11 cellular contexts compared by ENCODE assay signal in genomic region chr6:89596056-89596455, GRCh38. TPM values are rescaled to one million over a fixed set of nuclear protein-coding genes. Genes with fewer than 3 reads are reported as not detected.
DNase-seq lines count a peak whose midpoint lies in the region; ATAC-seq, FAIRE-seq and TF ChIP-seq lines count a peak whose summit lies in the region.
"Had no signal": no experiment of that assay in that cellular context is flagged by ENCODE, and none has a peak within 500 bp of the region (broad histone marks: within the 10 kb centered on the region; RNA-seq: fewer than 3 reads in every experiment).

No MANE protein-coding gene starts in this region.

- peaks cover 10% of the 10 kb centered on the region for H3K9me3 Mint-ChIP-seq in activated CD8-positive, alpha-beta T cell treated with anti-CD3 and anti-CD28 coated beads for 36 hours
- H3K9me3 Mint-ChIP-seq: neural progenitor cell had no signal

- CTCF ChIA-PET in activated CD8-positive, alpha-beta T cell treated with anti-CD3 and anti-CD28 coated beads for 36 hours (lab: Charles Lee): interaction anchor here (0.6 to 2.9 kb wide), 3 partner anchors 164 to 224 kb away, joined by 3 to 10 read pairs (median 4); partner anchors contain the start of gene ANKRD6

- peaks cover 7% of the 10 kb centered on the region for H3K36me3 Mint-ChIP-seq in activated CD8-positive, alpha-beta T cell treated with anti-CD3 and anti-CD28 coated beads for 36 hours (ENCODE audit: low read depth)

- H3K27ac ChIP-seq in brain microvascular endothelial cell: no peak overlapping the region
- H3K27ac ChIP-seq: neural progenitor cell had no signal

- peak overlapping the region; percentile 92 for H3K27ac Mint-ChIP-seq in activated CD8-positive, alpha-beta T cell treated with anti-CD3 and anti-CD28 coated beads for 36 hours
- H3K27ac Mint-ChIP-seq: neural progenitor cell had no signal

- FAIRE-seq in GM12891 (lab: Jason Lieb, UNC): peak; percentile 90
- no peak for FAIRE-seq in urothelium cell line (lab: Jason Lieb, UNC)

- peak; percentile 27 for DNase-seq in GM12891 (ENCODE audit: insufficient read length, low spot score)
- peak; percentile 24 for DNase-seq in activated CD8-positive, alpha-beta T cell treated with anti-CD3 and anti-CD28 coated beads for 36 hours
- DNase-seq in urothelium cell line (ENCODE audit: low spot score): no peak
- DNase-seq in HPDE6-E6E7 (ENCODE audit: extremely low spot score): no peak
- DNase-seq in NCI-H1436 treated with DMSO at 0.1 percent for 48 hours (lab: John Stamatoyannopoulos, UW): no peak
- DNase-seq in brain microvascular endothelial cell: no peak
- DNase-seq: activated gamma-delta T cell treated with Interleukin-2 at 50 U/mL for 16 hours, DMS79 treated with DMSO at 0.1 percent for 48 hours had no signal

- in situ Hi-C loops in brain microvascular endothelial cell (cut with HindIII; ENCODE audit: low pct_ligation_motif_present, low sequenced_read_pairs): no loop called here

- no peak for TF ChIP-seq POLR2A in GM12891 (IDR thresholded peaks at IDR 0.05; ENCODE audit: low read depth, low read length)

- no peaks in the 10 kb centered on the region for H3K27me3 ChIP-seq in brain microvascular endothelial cell (replicated peaks)
- H3K27me3 ChIP-seq: neural progenitor cell had no signal

- H3K4me1 Mint-ChIP-seq in activated CD8-positive, alpha-beta T cell treated with anti-CD3 and anti-CD28 coated beads for 36 hours (ENCODE audit: low read depth): peaks cover 31% of the 10 kb centered on the region
- H3K4me1 Mint-ChIP-seq: neural progenitor cell had no signal

- no peaks in the 10 kb centered on the region for H3K36me3 ChIP-seq in brain microvascular endothelial cell (replicated peaks)
- H3K36me3 ChIP-seq: neural progenitor cell had no signal

- intact Hi-C loops in activated CD8-positive, alpha-beta T cell treated with anti-CD3 and anti-CD28 coated beads for 36 hours (cut with micrococcal nuclease): no loop called here

- ATAC-seq in GM19438 (IDR thresholded peaks at IDR 0.05; ENCODE audit: low read depth, unreplicated experiment) (peak; percentile 85), HG03097 (IDR thresholded peaks at IDR 0.05; ENCODE audit: low FRiP score, unreplicated experiment) (peak; percentile 66)
- peak; percentile 84 for ATAC-seq in activated CD8-positive, alpha-beta T cell treated with anti-CD3 and anti-CD28 coated beads for 36 hours

- no peaks in the 10 kb centered on the region for H3K27me3 Mint-ChIP-seq in activated CD8-positive, alpha-beta T cell treated with anti-CD3 and anti-CD28 coated beads for 36 hours

- H3K4me3 Mint-ChIP-seq in activated CD8-positive, alpha-beta T cell treated with anti-CD3 and anti-CD28 coated beads for 36 hours: no peak overlapping the region
- H3K4me3 Mint-ChIP-seq: neural progenitor cell had no signal

- TF ChIP-seq CTCF in activated CD8-positive, alpha-beta T cell treated with anti-CD3 and anti-CD28 coated beads for 36 hours (IDR thresholded peaks at IDR 0.05): no peak
- TF ChIP-seq CTCF in brain microvascular endothelial cell (IDR thresholded peaks at IDR 0.05; ENCODE audit: low read depth, low read length, missing control alignments): no peak

- POLR2A ChIA-PET in activated CD8-positive, alpha-beta T cell treated with anti-CD3 and anti-CD28 coated beads for 36 hours (lab: Charles Lee): no interaction called here

- H3K4me3 ChIP-seq in brain microvascular endothelial cell (ENCODE audit: low read depth, low read length): no peak overlapping the region
- H3K4me3 ChIP-seq: neural progenitor cell had no signal

TF ChIP-seq in GM12891, 5 proteins besides CTCF, POLR2A, EP300 and RAD21:
- TF ChIP-seq POU2F2 (IDR thresholded peaks at IDR 0.05; ENCODE audit: low read depth, low read length) (no peak), POLR2AphosphoS5 (IDR thresholded peaks at IDR 0.05; ENCODE audit: low read depth, low read length) (no peak), SPI1 (IDR thresholded peaks at IDR 0.05; ENCODE audit: low read depth, low read length) (peak; percentile 96)

RNA-seq across cellular contexts. Expression of gene LYRM2, which starts 42.5 kb away (rescaled TPM):
- 21.5 TPM for polyA plus RNA-seq in GM12891 (2012; ENCODE audit: low read depth, missing spikeins)
- total RNA-seq in activated CD8-positive, alpha-beta T cell treated with anti-CD3 and anti-CD28 coated beads for 36 hours: 10 to 100 TPM; 23.6 to 23.7 TPM

Comparison
In these comparisons a context has a peak if more than half of its experiments do, and no peak if none do; other contexts are left out.
1. DNase-seq: peak in GM12891 (single experiment) and activated CD8-positive, alpha-beta T cell treated with anti-CD3 and anti-CD28 coated beads for 36 hours (single experiment); none in urothelium cell line (single experiment), HPDE6-E6E7 (single experiment), NCI-H1436 treated with DMSO at 0.1 percent for 48 hours (single experiment) and brain microvascular endothelial cell (single experiment).
2. Peak in every context shown above with its lines, with median percentiles within 50 percentile points of each other: ATAC-seq.